ENCODE assay signal across 9 cellular contexts in genomic region chr12:50211392-50212070, GRCh38. TPM values are rescaled to one million over a fixed set of nuclear protein-coding genes. Genes with fewer than 3 reads are reported as not detected.
A peak's percentile ranks its signal among the peaks of the same experiment; 100 is the strongest.
DNase-seq lines count a peak whose midpoint lies in the region; ATAC-seq and TF ChIP-seq lines count a peak whose summit lies in the region.
"Had no signal": no experiment of that assay in that cellular context is flagged by ENCODE, and none has a peak within 500 bp of the region (broad histone marks: within the 10 kb centered on the region; RNA-seq: fewer than 3 reads in every experiment).

No MANE protein-coding gene starts in this region.

- no peak overlapping the region for H3K4me3 Mint-ChIP-seq in neural crest cell

- H3K27ac ChIP-seq in RWPE1 = peak overlapping the region; percentile 83

- no peaks in the 10 kb centered on the region for H3K36me3 Mint-ChIP-seq in neural crest cell (ENCODE audit: low read depth)

- peaks cover 14% of the 10 kb centered on the region for H3K4me1 Mint-ChIP-seq in neural crest cell

- DNase-seq in COLO829 (ENCODE audit: low spot score) (peak; percentile 35), RWPE1 (ENCODE audit: low spot score) (no peak), epidermal melanocyte (ENCODE audit: insufficient read length, low spot score) (peak; percentile 23), neural crest cell (ENCODE audit: low read depth, low spot score) (no peak), RKO (ENCODE audit: low spot score) (no peak)

- POLR2A ChIA-PET in RWPE1 (lab: Yijun Ruan, JAX; ENCODE audit: low non-redundant PET) = no interaction called here

- no peaks in the 10 kb centered on the region for H3K9me3 Mint-ChIP-seq in neural crest cell

- TF ChIP-seq CTCF in RWPE1 (conservative IDR thresholded peaks at IDR 0.05; ENCODE audit: low read depth) (no peak), neural crest cell (conservative IDR thresholded peaks at IDR 0.05) (no peak)

- CTCF ChIA-PET in RWPE1 (lab: Yijun Ruan, JAX) = interaction anchor here (0.5 to 1.1 kb wide), 2 partner anchors 100 to 429 kb away, joined by 3 to 5 read pairs; partner anchors contain the start of gene COX14

- H3K27me3 Mint-ChIP-seq in neural crest cell (ENCODE audit: low read depth) = no peaks in the 10 kb centered on the region
- H3K27me3 Mint-ChIP-seq: IgD-negative memory B cell had no signal

- peak overlapping the region; percentile 30 for H3K27ac Mint-ChIP-seq in neural crest cell (ENCODE audit: unreplicated experiment)

- no peak for ATAC-seq in HG03159 (IDR thresholded peaks at IDR 0.05; ENCODE audit: unreplicated experiment)
- no peak for ATAC-seq in HG02678 (IDR thresholded peaks at IDR 0.05; ENCODE audit: unreplicated experiment)
- no peak for ATAC-seq in HG03520 (IDR thresholded peaks at IDR 0.05; ENCODE audit: unreplicated experiment)

RNA-seq across cellular contexts. Expression of gene CERS5, which starts 44.4 kb away (rescaled TPM):
- 61.7 and 63.4 TPM in 2 replicates for total RNA-seq in neural crest cell

Comparison
In these comparisons a context has a peak if more than half of its experiments do, and no peak if none do; other contexts are left out.
1. DNase-seq: peak in COLO829 (single experiment) and epidermal melanocyte (single experiment); none in RWPE1 (single experiment), neural crest cell (single experiment) and RKO (single experiment).